13 cellular contexts compared by ENCODE assay signal in the genomic region with DNA sequence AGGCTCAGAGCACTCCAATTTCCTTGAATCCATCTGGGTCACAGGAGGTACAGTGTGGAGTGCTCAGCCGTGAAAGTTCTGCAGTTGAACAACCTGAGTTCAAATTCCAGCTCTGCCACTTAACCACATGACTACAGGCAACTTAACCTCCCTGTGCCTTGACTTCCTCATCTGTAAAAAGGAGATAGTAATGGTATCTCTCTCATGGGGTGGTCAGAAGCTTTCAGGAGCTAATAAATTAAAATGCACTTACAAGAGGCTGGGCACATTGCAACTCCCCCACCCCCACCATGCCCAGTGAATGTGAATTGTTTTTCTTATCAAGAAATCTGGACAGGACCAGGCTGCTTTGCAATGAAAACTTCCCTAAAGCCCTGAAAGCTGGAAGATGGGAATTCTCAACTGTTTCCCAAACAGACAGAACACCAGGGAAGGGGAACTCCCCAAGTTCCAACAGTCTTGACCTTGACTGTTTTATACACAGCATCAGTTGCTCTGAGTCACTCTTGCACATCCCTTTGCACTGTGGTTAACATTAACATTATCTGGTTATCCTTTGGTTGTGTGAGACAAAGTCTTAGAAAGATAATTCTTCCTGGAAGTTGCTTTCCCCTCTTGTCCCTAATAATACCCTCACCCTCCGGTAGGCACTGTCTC.
DNase-seq lines count a peak whose midpoint lies in the region; ATAC-seq, FAIRE-seq and TF ChIP-seq lines count a peak whose summit lies in the region.
"Had no signal": no experiment of that assay in that cellular context is flagged by ENCODE, and none has a peak within 500 bp of the region (broad histone marks: within the 10 kb centered on the region; RNA-seq: fewer than 3 reads in every experiment).

No MANE protein-coding gene starts in this region.

- no peaks in the 10 kb centered on the region for H3K36me3 ChIP-seq in effector memory CD4-positive, alpha-beta T cell (ENCODE audit: control insufficient read depth, insufficient read depth, low read length)
- H3K36me3 ChIP-seq: BLaER1 treated with 17β-estradiol and CSF1 and Interleukin-3, amounts not matched to agents 10 nM and 100 nM had no signal

- TF ChIP-seq CTCF in choroid plexus epithelial cell (conservative IDR thresholded peaks at IDR 0.05; ENCODE audit: low read depth, low read length) (no peak), nephron progenitor cell (IDR thresholded peaks at IDR 0.05) (no peak)

- H3K9me3 ChIP-seq in effector memory CD4-positive, alpha-beta T cell (ENCODE audit: control insufficient read depth, low read length), result no peaks in the 10 kb centered on the region
- H3K9me3 ChIP-seq: BLaER1 treated with 17β-estradiol and CSF1 and Interleukin-3, amounts not matched to agents 10 nM and 100 nM had no signal

- DNase-seq in AG08395 (ENCODE audit: low spot score), result peak; percentile 44
- peak; percentile 85 for DNase-seq in RCC 7860 (ENCODE audit: low spot score)
- peak; percentile 74 for DNase-seq in choroid plexus epithelial cell (ENCODE audit: low read depth)
- DNase-seq in nephron progenitor cell, result no peak
- DNase-seq in T-helper 2 cell, result no peak
- DNase-seq in NCI-H187 treated with DMSO at 0.1 percent for 48 hours (lab: John Stamatoyannopoulos, UW), result no peak
- no peak for DNase-seq in effector memory CD4-positive, alpha-beta T cell
- DNase-seq: activated CD4-positive, alpha-beta T cell treated with anti-CD3 and anti-CD28 coated beads for 4 hours; NCI-H1417 treated with DMSO at 0.1 percent for 48 hours; RPMI8226; stimulated activated CD4-positive, alpha-beta T cell treated with anti-CD3 and anti-CD28 coated beads, Interleukin-4, amount 100 ng/mL, for 4 hours had no signal

- H3K27me3 ChIP-seq in effector memory CD4-positive, alpha-beta T cell (replicated peaks; ENCODE audit: control insufficient read depth, insufficient read depth, low read length, poor library complexity, severe bottlenecking), result no peaks in the 10 kb centered on the region
- H3K27me3 ChIP-seq: BLaER1 treated with 17β-estradiol and CSF1 and Interleukin-3, amounts not matched to agents 10 nM and 100 nM had no signal

- ATAC-seq in GM19452 (IDR thresholded peaks at IDR 0.05; ENCODE audit: unreplicated experiment), result no peak

- H3K27me3 Mint-ChIP-seq in nephron progenitor cell (ENCODE audit: low read depth, poor library complexity), result no peaks in the 10 kb centered on the region

- H3K27ac Mint-ChIP-seq in nephron progenitor cell, result peak overlapping the region; percentile 33

- H3K4me1 ChIP-seq in effector memory CD4-positive, alpha-beta T cell (ENCODE audit: control insufficient read depth, insufficient read depth, low read length, poor library complexity, severe bottlenecking), result no peaks in the 10 kb centered on the region

- no peaks in the 10 kb centered on the region for H3K4me1 Mint-ChIP-seq in nephron progenitor cell

- H3K4me3 ChIP-seq in choroid plexus epithelial cell (ENCODE audit: low read depth, low read length), result no peak overlapping the region
- no peak overlapping the region for H3K4me3 ChIP-seq in effector memory CD4-positive, alpha-beta T cell (ENCODE audit: insufficient read depth, low read depth, low read length, poor library complexity, severe bottlenecking)
- H3K4me3 ChIP-seq: BLaER1 treated with 17β-estradiol and CSF1 and Interleukin-3, amounts not matched to agents 10 nM and 100 nM had no signal

- no peak overlapping the region for H3K27ac ChIP-seq in effector memory CD4-positive, alpha-beta T cell (ENCODE audit: insufficient read depth, low read length, poor library complexity, severe bottlenecking)
- H3K27ac ChIP-seq: BLaER1 treated with 17β-estradiol and CSF1 and Interleukin-3, amounts not matched to agents 10 nM and 100 nM had no signal

- H3K9me3 Mint-ChIP-seq in nephron progenitor cell, result no peaks in the 10 kb centered on the region

- FAIRE-seq in RCC 7860 (lab: Jason Lieb, UNC), result peak; percentile 92

- no peak overlapping the region for H3K4me3 Mint-ChIP-seq in nephron progenitor cell

- H3K36me3 Mint-ChIP-seq in nephron progenitor cell (ENCODE audit: low read depth), result no peaks in the 10 kb centered on the region

Comparison
In these comparisons a context has a peak if more than half of its experiments do, and no peak if none do; other contexts are left out.
1. DNase-seq: peak in AG08395 (single experiment), RCC 7860 (single experiment) and choroid plexus epithelial cell (single experiment); none in nephron progenitor cell (single experiment), T-helper 2 cell (0 of 5), NCI-H187 treated with DMSO at 0.1 percent for 48 hours (single experiment) and effector memory CD4-positive, alpha-beta T cell (0 of 3).